ENCODE assay signal across 16 cellular contexts in the genomic region with DNA sequence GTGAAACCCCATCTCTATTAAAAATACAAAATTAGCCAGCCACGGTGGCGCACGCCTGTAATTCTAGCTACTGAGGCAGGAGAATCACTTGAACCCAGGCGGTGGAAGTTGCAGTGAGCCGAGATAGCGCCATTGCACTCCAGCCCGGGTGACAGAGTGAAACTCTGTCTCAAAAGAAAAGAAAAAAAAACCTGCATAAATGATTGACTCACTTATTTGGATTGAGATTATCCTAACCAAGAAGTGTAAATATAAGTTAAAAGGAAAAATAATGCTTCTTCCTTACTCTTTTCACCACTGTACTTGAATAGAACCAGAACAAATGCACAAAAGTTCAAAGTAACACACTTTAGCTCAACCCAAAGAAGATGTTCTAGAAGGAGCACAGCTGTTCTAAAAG. TPM values are rescaled to one million over a fixed set of nuclear protein-coding genes. Genes with fewer than 3 reads are reported as not detected.
A peak's percentile ranks its signal among the peaks of the same experiment; 100 is the strongest.
DNase-seq lines count a peak whose midpoint lies in the region; ATAC-seq and TF ChIP-seq lines count a peak whose summit lies in the region.
"Had no signal": no experiment of that assay in that cellular context is flagged by ENCODE, and none has a peak within 500 bp of the region (broad histone marks: within the 10 kb centered on the region; RNA-seq: fewer than 3 reads in every experiment).

No MANE protein-coding gene starts in this region.

- no peak overlapping the region for H2AK5ac ChIP-seq in trophoblast cell (ENCODE audit: low read length)

- peaks cover 38% of the 10 kb centered on the region for H3K4me1 Mint-ChIP-seq in T-helper 17 cell

- H3K36me3 ChIP-seq in liver (ENCODE audit: control insufficient read depth in 4 of 4, insufficient read depth in 3 of 4, low read depth in 1 of 4, low read length in 3 of 4) (peaks cover 7 to 31% (median 13%) of the 10 kb centered on the region in 4 donors), parathyroid adenoma (ENCODE audit: control insufficient read depth, insufficient read depth, low read length) (no peaks in the 10 kb centered on the region), trophoblast cell (ENCODE audit: control insufficient read depth in 1 of 2, insufficient read depth in 2 of 2, low read length in 2 of 2) (peaks cover 0 to 10% of the 10 kb centered on the region in 2 experiments)

- H3K27ac ChIP-seq in liver (ENCODE audit: low read depth in 1 of 2, low read length in 2 of 2) (peak overlapping the region; percentile 72 to 77), parathyroid adenoma (peak overlapping the region; percentile 60), trophoblast cell (ENCODE audit: low read depth, low read length) (no peak overlapping the region)
- H3K27ac ChIP-seq: A549, C4-2B had no signal

- H3K4me2 ChIP-seq in parathyroid adenoma (ENCODE audit: low read length) (no peak overlapping the region), trophoblast cell (ENCODE audit: low read length) (no peak overlapping the region)
- H3K4me2 ChIP-seq: A549 had no signal

- no peak overlapping the region for H4K12ac ChIP-seq in trophoblast cell (ENCODE audit: low read depth, low read length)

- H4K91ac ChIP-seq in trophoblast cell (ENCODE audit: low read depth, low read length) = no peak overlapping the region

- H3K9ac ChIP-seq in liver (ENCODE audit: low read depth in 1 of 2, low read length in 2 of 2) (peak overlapping the region in 1 of 2 donors; percentile 5), parathyroid adenoma (no peak overlapping the region), trophoblast cell (ENCODE audit: low read length) (no peak overlapping the region)

- no peak overlapping the region for H2BK120ac ChIP-seq in trophoblast cell (ENCODE audit: insufficient read depth, low read length, poor library complexity)

- H2BK5ac ChIP-seq in trophoblast cell (ENCODE audit: low read depth, low read length, poor library complexity) = no peak overlapping the region

- no peak for ATAC-seq in T-helper 17 cell
- no peak for ATAC-seq in GM19397 (IDR thresholded peaks at IDR 0.05; ENCODE audit: unreplicated experiment)
- ATAC-seq: A549 had no signal

- H3K79me2 ChIP-seq in parathyroid adenoma (peaks cover 3% of the 10 kb centered on the region), trophoblast cell (ENCODE audit: control insufficient read depth, insufficient read depth, low read length, poor library complexity) (no peaks in the 10 kb centered on the region)

- H3K9me3 ChIP-seq in T-helper 17 cell (ENCODE audit: control insufficient read depth, low read length, poor library complexity, severe bottlenecking) = no peaks in the 10 kb centered on the region
- H3K9me3 ChIP-seq in liver (ENCODE audit: control insufficient read depth in 4 of 4, low read length in 3 of 4) = no peaks in the 10 kb centered on the region
- H3K9me3 ChIP-seq in parathyroid adenoma (ENCODE audit: control insufficient read depth, low read length) = no peaks in the 10 kb centered on the region
- no peaks in the 10 kb centered on the region for H3K9me3 ChIP-seq in trophoblast cell (ENCODE audit: insufficient read depth, low read depth, low read length)
- H3K9me3 ChIP-seq: A549, BE2C had no signal

- no peak overlapping the region for H3K23ac ChIP-seq in trophoblast cell (ENCODE audit: low read length)

- H2AFZ ChIP-seq in parathyroid adenoma (no peak overlapping the region), trophoblast cell (ENCODE audit: insufficient read depth, low read length, poor library complexity) (no peak overlapping the region)

- no peak overlapping the region for H3K4me3 ChIP-seq in liver (ENCODE audit: low read depth in 1 of 3, low read length in 3 of 3)
- H3K4me3 ChIP-seq in parathyroid adenoma (ENCODE audit: low read depth, low read length) = no peak overlapping the region
- no peak overlapping the region for H3K4me3 ChIP-seq in trophoblast cell (ENCODE audit: low read depth, low read length)
- H3K4me3 ChIP-seq: A549 had no signal

- DNase-seq in T-helper 17 cell = no peak
- no peak for DNase-seq in NCI-H2171 treated with DMSO at 0.1 percent for 48 hours (lab: John Stamatoyannopoulos, UW)
- DNase-seq in trophoblast cell = no peak
- no peak for DNase-seq in activated CD4-positive, alpha-beta T cell treated with anti-CD3 and anti-CD28 coated beads for 1 hour
- DNase-seq: BE2C; CD4-positive, alpha-beta memory T cell; DMS153; GF-D8; HCEC 1CT; HFFc6 had no signal

- peak overlapping the region; percentile 8 for H3K27ac Mint-ChIP-seq in T-helper 17 cell
- H3K27ac Mint-ChIP-seq: HFFc6, IgD-negative memory B cell had no signal

- no peaks in the 10 kb centered on the region for H3K27me3 Mint-ChIP-seq in T-helper 17 cell
- H3K27me3 Mint-ChIP-seq: CD4-positive, alpha-beta memory T cell; IgD-negative memory B cell had no signal

- peaks cover 21% of the 10 kb centered on the region for H3K36me3 Mint-ChIP-seq in T-helper 17 cell (ENCODE audit: low read depth)

- H3K4me1 ChIP-seq in liver (ENCODE audit: control insufficient read depth in 4 of 4, insufficient read depth in 4 of 4, low read length in 3 of 4) = peaks cover 10 to 94% (median 64%) of the 10 kb centered on the region in 4 donors
- H3K4me1 ChIP-seq in parathyroid adenoma = peaks cover 7% of the 10 kb centered on the region
- no peaks in the 10 kb centered on the region for H3K4me1 ChIP-seq in trophoblast cell (ENCODE audit: control insufficient read depth in 1 of 2, insufficient read depth in 2 of 2, low read length in 2 of 2)

- no peak overlapping the region for H4K8ac ChIP-seq in trophoblast cell (ENCODE audit: low read depth, low read length)

- 62% methylated on average over 7 of the region's 7 CpGs for WGBS in liver
- no CpG with 5 or more reads among the region's 7 CpGs for WGBS in trophoblast cell (ENCODE audit: extremely low coverage, insufficient coverage, insufficient read length)

- no peaks in the 10 kb centered on the region for H3K79me1 ChIP-seq in trophoblast cell (ENCODE audit: low read length)

- no peak overlapping the region for H3K14ac ChIP-seq in trophoblast cell (ENCODE audit: low read length)

- no peak overlapping the region for H3K4ac ChIP-seq in trophoblast cell (ENCODE audit: low read depth, low read length)

- no peak for TF ChIP-seq RAD21 in liver (IDR thresholded peaks at IDR 0.05)

- TF ChIP-seq CTCF in liver (IDR thresholded peaks at IDR 0.05; ENCODE audit: low read depth, low read length, missing input control) (no peak), parathyroid adenoma (IDR thresholded peaks at IDR 0.05) (no peak)

- no peak overlapping the region for H3K18ac ChIP-seq in trophoblast cell (ENCODE audit: low read length)

- H3K4me3 Mint-ChIP-seq in T-helper 17 cell = no peak overlapping the region
- H3K4me3 Mint-ChIP-seq: CD4-positive, alpha-beta memory T cell; HFFc6; IgD-negative memory B cell had no signal

- H3K27me3 ChIP-seq in liver (ENCODE audit: control insufficient read depth in 4 of 4, insufficient read depth in 4 of 4, low read length in 3 of 4) (no peaks in the 10 kb centered on the region), parathyroid adenoma (ENCODE audit: control insufficient read depth, insufficient read depth, low read length) (no peaks in the 10 kb centered on the region), trophoblast cell (ENCODE audit: insufficient read depth, low read length) (no peaks in the 10 kb centered on the region)
- H3K27me3 ChIP-seq: BE2C had no signal

- no peak overlapping the region for H2BK12ac ChIP-seq in trophoblast cell (ENCODE audit: low read length)

TF ChIP-seq in liver, 16 proteins besides CTCF, POLR2A, EP300 and RAD21:
- no peak for TF ChIP-seq EGR1 (IDR thresholded peaks at IDR 0.05; ENCODE audit: low read depth in 2 of 2)
- TF ChIP-seq HNF4A (conservative IDR thresholded peaks at IDR 0.05) = no peak
- TF ChIP-seq HNF4G (IDR thresholded peaks at IDR 0.05) = no peak
- no peak for TF ChIP-seq NR2F2 (IDR thresholded peaks at IDR 0.05)
- no peak for TF ChIP-seq FOXA2 (IDR thresholded peaks at IDR 0.05)
- no peak for TF ChIP-seq FOXA1 (IDR thresholded peaks at IDR 0.05)
- no peak for TF ChIP-seq YY1 (IDR thresholded peaks at IDR 0.05)
- TF ChIP-seq, protein P1, sequence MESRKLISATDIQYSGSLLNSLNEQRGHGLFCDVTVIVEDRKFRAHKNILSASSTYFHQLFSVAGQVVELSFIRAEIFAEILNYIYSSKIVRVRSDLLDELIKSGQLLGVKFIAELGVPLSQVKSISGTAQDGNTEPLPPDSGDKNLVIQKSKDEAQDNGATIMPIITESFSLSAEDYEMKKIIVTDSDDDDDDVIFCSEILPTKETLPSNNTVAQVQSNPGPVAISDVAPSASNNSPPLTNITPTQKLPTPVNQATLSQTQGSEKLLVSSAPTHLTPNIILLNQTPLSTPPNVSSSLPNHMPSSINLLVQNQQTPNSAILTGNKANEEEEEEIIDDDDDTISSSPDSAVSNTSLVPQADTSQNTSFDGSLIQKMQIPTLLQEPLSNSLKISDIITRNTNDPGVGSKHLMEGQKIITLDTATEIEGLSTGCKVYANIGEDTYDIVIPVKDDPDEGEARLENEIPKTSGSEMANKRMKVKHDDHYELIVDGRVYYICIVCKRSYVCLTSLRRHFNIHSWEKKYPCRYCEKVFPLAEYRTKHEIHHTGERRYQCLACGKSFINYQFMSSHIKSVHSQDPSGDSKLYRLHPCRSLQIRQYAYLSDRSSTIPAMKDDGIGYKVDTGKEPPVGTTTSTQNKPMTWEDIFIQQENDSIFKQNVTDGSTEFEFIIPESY (IDR thresholded peaks at IDR 0.05) = no peak
- TF ChIP-seq JUND (IDR thresholded peaks at IDR 0.05) = no peak
- TF ChIP-seq TAF1 (conservative IDR thresholded peaks at IDR 0.05) = no peak
- TF ChIP-seq, protein P2, sequence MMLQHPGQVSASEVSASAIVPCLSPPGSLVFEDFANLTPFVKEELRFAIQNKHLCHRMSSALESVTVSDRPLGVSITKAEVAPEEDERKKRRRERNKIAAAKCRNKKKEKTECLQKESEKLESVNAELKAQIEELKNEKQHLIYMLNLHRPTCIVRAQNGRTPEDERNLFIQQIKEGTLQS (IDR thresholded peaks at IDR 0.05) = no peak
- no peak for TF ChIP-seq GABPA (IDR thresholded peaks at IDR 0.05 in 1 of 2, conservative IDR thresholded peaks at IDR 0.05 in 1 of 2)
- TF ChIP-seq, protein P3, sequence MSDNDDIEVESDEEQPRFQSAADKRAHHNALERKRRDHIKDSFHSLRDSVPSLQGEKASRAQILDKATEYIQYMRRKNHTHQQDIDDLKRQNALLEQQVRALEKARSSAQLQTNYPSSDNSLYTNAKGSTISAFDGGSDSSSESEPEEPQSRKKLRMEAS (IDR thresholded peaks at IDR 0.05) = no peak

RNA-seq across cellular contexts. Expression of a gene that starts 9.8 kb away (rescaled TPM):
- total RNA-seq in T-helper 17 cell (10 to 100 TPM; 14.3 to 17.1 TPM), liver (100 to 1,000 TPM in 1 of 2 donors, 10 to 100 TPM in 1; 40.9 to 140 TPM)
- 100 to 1,000 TPM; 175 to 338 TPM for polyA plus RNA-seq in liver
- 20.8 and 22.6 TPM in 2 replicates for polyA plus RNA-seq in trophoblast cell (2013)
